In the genomic region with DNA sequence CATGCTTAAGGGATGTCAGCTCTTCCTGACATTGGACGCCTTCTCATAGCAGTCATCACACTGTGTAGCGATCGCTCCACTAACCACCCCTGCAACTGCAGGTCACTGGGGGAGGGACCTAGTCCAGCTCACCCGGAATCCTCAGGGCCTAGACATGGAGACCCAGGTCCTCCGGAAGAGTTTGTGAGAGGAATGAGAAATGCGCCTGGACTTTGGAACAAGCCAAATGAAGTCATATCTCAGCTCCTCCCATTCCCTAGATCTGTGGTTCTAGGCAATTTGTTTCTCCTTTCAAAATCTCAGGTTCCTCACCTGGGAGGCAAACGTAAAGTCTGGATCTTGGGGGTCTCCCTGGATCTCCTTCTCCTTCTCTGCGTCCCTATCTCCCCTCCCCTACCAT, we compare ENCODE assay signal across 8 cellular contexts.
"Had no signal": no experiment of that assay in that cellular context is flagged by ENCODE, and none has a peak within 500 bp of the region (broad histone marks: within the 10 kb centered on the region; RNA-seq: fewer than 3 reads in every experiment).

No MANE protein-coding gene starts in this region.

- H3K4me1 ChIP-seq: HAP-1 had no signal

- H3K4me3 ChIP-seq: GM23248, HAP-1 had no signal

- ATAC-seq: HCT116 had no signal

- H3K9me3 ChIP-seq: HAP-1 had no signal

- DNase-seq: GM23248, GOT3, H7, HFFc6, IMR-90 had no signal

- H3K27ac ChIP-seq: GM23248 had no signal

- H3K36me3 ChIP-seq: HAP-1 had no signal

- FAIRE-seq: HTR-8/SVneo had no signal
